20 cellular contexts compared by ENCODE assay signal in genomic region chr1:17356387-17356992, GRCh38. TPM values are rescaled to one million over a fixed set of nuclear protein-coding genes. Genes with fewer than 3 reads are reported as not detected.
DNase-seq lines count a peak whose midpoint lies in the region; ATAC-seq and TF ChIP-seq lines count a peak whose summit lies in the region.
"Had no signal": no experiment of that assay in that cellular context is flagged by ENCODE, and none has a peak within 500 bp of the region (broad histone marks: within the 10 kb centered on the region; RNA-seq: fewer than 3 reads in every experiment).

No MANE protein-coding gene starts in this region.

- H3K9me3 Mint-ChIP-seq in activated naive CD4-positive, alpha-beta T cell treated with anti-CD3 and anti-CD28 coated beads, Interleukin-2, amount 50 U/mL, for 24 hours = no peaks in the 10 kb centered on the region
- no peaks in the 10 kb centered on the region for H3K9me3 Mint-ChIP-seq in activated B cell treated with CpG ODN at 0.5 μM for 24 hours
- no peaks in the 10 kb centered on the region for H3K9me3 Mint-ChIP-seq in dendritic cell treated with granulocyte-macrophage colony-stimulating factor and Interleukin-4, amounts not matched to agents 40 ng/mL and 50 ng/mL, for 4 days
- H3K9me3 Mint-ChIP-seq: memory B cell had no signal

- peaks cover 0 to 55% (median 10%) of the 10 kb centered on the region in 7 donors for H3K27me3 ChIP-seq in heart right ventricle

- ATAC-seq in activated B cell treated with CpG ODN at 0.5 μM for 24 hours (ENCODE audit: low read depth) = no peak
- peak; percentile 26 for ATAC-seq in stimulated activated naive CD8-positive, alpha-beta T cell treated with anti-CD3 and anti-CD28 coated beads, Interleukin-15, Interleukin-2, amounts not matched to agents 100 U/mL and 50 U/mL, for 24 hours
- no peak for ATAC-seq in heart right ventricle

- no peaks in the 10 kb centered on the region for H3K4me1 ChIP-seq in heart right ventricle

- no peak overlapping the region for H3K27ac ChIP-seq in heart right ventricle

- POLR2A ChIA-PET in activated B cell treated with CpG ODN at 0.5 μM for 24 hours (lab: Charles Lee) = no interaction called here

- CTCF ChIA-PET in activated B cell treated with CpG ODN at 0.5 μM for 24 hours (lab: Charles Lee) = no interaction called here

- H3K36me3 Mint-ChIP-seq in activated naive CD4-positive, alpha-beta T cell treated with anti-CD3 and anti-CD28 coated beads, Interleukin-2, amount 50 U/mL, for 24 hours = no peaks in the 10 kb centered on the region
- H3K36me3 Mint-ChIP-seq in activated B cell treated with CpG ODN at 0.5 μM for 24 hours (ENCODE audit: low read depth) = no peaks in the 10 kb centered on the region
- peaks cover 22% of the 10 kb centered on the region for H3K36me3 Mint-ChIP-seq in dendritic cell treated with granulocyte-macrophage colony-stimulating factor and Interleukin-4, amounts not matched to agents 40 ng/mL and 50 ng/mL, for 4 days (ENCODE audit: low read depth)
- H3K36me3 Mint-ChIP-seq: memory B cell had no signal

- no peaks in the 10 kb centered on the region for H3K9me3 ChIP-seq in heart right ventricle

- H3K4me3 Mint-ChIP-seq in activated naive CD4-positive, alpha-beta T cell treated with anti-CD3 and anti-CD28 coated beads, Interleukin-2, amount 50 U/mL, for 24 hours = peak overlapping the region; percentile 51
- peak overlapping the region; percentile 64 for H3K4me3 Mint-ChIP-seq in activated B cell treated with CpG ODN at 0.5 μM for 24 hours
- H3K4me3 Mint-ChIP-seq in dendritic cell treated with granulocyte-macrophage colony-stimulating factor and Interleukin-4, amounts not matched to agents 40 ng/mL and 50 ng/mL, for 4 days = no peak overlapping the region
- H3K4me3 Mint-ChIP-seq: memory B cell had no signal

- no peak for DNase-seq in activated naive CD4-positive, alpha-beta T cell treated with Interleukin-2 at 50 U/mL for 16 hours
- no peak for DNase-seq in activated B cell treated with CpG ODN at 0.5 μM for 24 hours
- peak; percentile 52 for DNase-seq in stimulated activated naive CD8-positive, alpha-beta T cell treated with anti-CD3 and anti-CD28 coated beads, Interleukin-15, Interleukin-2, amounts not matched to agents 100 U/mL and 50 U/mL, for 24 hours
- no peak for DNase-seq in NCI-H1048 (lab: John Stamatoyannopoulos, UW)
- DNase-seq in NOMO-1 (lab: John Stamatoyannopoulos, UW; ENCODE audit: unreplicated experiment in 2 of 2) = no peak
- DNase-seq in heart right ventricle = no peak
- DNase-seq: activated CD4-positive, CD25-positive, alpha-beta regulatory T cell; aorta; Calu3; cerebellar nuclear complex; hypothalamus; NCI-H187; NCI-H446 had no signal

- peaks cover 11% of the 10 kb centered on the region for H3K4me1 Mint-ChIP-seq in activated naive CD4-positive, alpha-beta T cell treated with anti-CD3 and anti-CD28 coated beads, Interleukin-2, amount 50 U/mL, for 24 hours
- H3K4me1 Mint-ChIP-seq in activated B cell treated with CpG ODN at 0.5 μM for 24 hours = peaks cover 13% of the 10 kb centered on the region
- peaks cover 19% of the 10 kb centered on the region for H3K4me1 Mint-ChIP-seq in dendritic cell treated with granulocyte-macrophage colony-stimulating factor and Interleukin-4, amounts not matched to agents 40 ng/mL and 50 ng/mL, for 4 days (ENCODE audit: low read depth)

- no peak overlapping the region for H3K4me3 ChIP-seq in heart right ventricle

- no peaks in the 10 kb centered on the region for H3K27me3 Mint-ChIP-seq in activated naive CD4-positive, alpha-beta T cell treated with anti-CD3 and anti-CD28 coated beads, Interleukin-2, amount 50 U/mL, for 24 hours
- H3K27me3 Mint-ChIP-seq in activated B cell treated with CpG ODN at 0.5 μM for 24 hours = peaks cover 7% of the 10 kb centered on the region
- no peaks in the 10 kb centered on the region for H3K27me3 Mint-ChIP-seq in dendritic cell treated with granulocyte-macrophage colony-stimulating factor and Interleukin-4, amounts not matched to agents 40 ng/mL and 50 ng/mL, for 4 days

- 53 to 59% methylated on average over 11 to 12 of the region's 12 CpGs for WGBS in heart right ventricle, 2 donors

- H3K27ac Mint-ChIP-seq in activated naive CD4-positive, alpha-beta T cell treated with anti-CD3 and anti-CD28 coated beads, Interleukin-2, amount 50 U/mL, for 24 hours = peak overlapping the region; percentile 35
- peak overlapping the region; percentile 41 for H3K27ac Mint-ChIP-seq in activated B cell treated with CpG ODN at 0.5 μM for 24 hours
- peak overlapping the region; percentile 31 for H3K27ac Mint-ChIP-seq in dendritic cell treated with granulocyte-macrophage colony-stimulating factor and Interleukin-4, amounts not matched to agents 40 ng/mL and 50 ng/mL, for 4 days
- H3K27ac Mint-ChIP-seq: memory B cell had no signal

- intact Hi-C loops in activated B cell treated with CpG ODN at 0.5 μM for 24 hours (cut with micrococcal nuclease) (no loop called here), heart right ventricle (cut with DNase I) (no loop called here)
- intact Hi-C loops in dendritic cell treated with granulocyte-macrophage colony-stimulating factor and Interleukin-4, amounts not matched to agents 40 ng/mL and 50 ng/mL, for 4 days (cut with micrococcal nuclease) = no loop called here

- TF ChIP-seq CTCF in activated B cell treated with CpG ODN at 0.5 μM for 24 hours (IDR thresholded peaks at IDR 0.05) (no peak), heart right ventricle (IDR thresholded peaks at IDR 0.05) (no peak)

- peaks cover 0 to 5% (median 0%) of the 10 kb centered on the region in 9 donors for H3K36me3 ChIP-seq in heart right ventricle

RNA-seq across cellular contexts. Expression of gene PADI6, which starts 15.5 kb away (rescaled TPM):
- total RNA-seq in activated B cell treated with CpG ODN at 0.5 μM for 24 hours = not detected in 2 replicates
- total RNA-seq in heart right ventricle = not detected
- polyA plus RNA-seq in heart right ventricle = not detected
- total RNA-seq: aorta, Calu3, kidney epithelial cell, MCF 10A, temporal lobe had no signal
- polyA plus RNA-seq: aorta, neural cell had no signal

RNA-seq across cellular contexts. Expression of gene PADI4, which starts 48.5 kb away (rescaled TPM):
- total RNA-seq in activated B cell treated with CpG ODN at 0.5 μM for 24 hours = 0.29 and 0.42 TPM in 2 replicates
- total RNA-seq in heart right ventricle = 1 to 10 TPM in 2 of 10 donors, under 1 TPM in 7, not detected in 1; 0.15 to 3.0 (median 0.61) TPM
- under 1 TPM in 1 of 2 donors, not detected in 1; 0.06 TPM for polyA plus RNA-seq in heart right ventricle
- total RNA-seq: Calu3, kidney epithelial cell had no signal
- polyA plus RNA-seq: aorta, neural cell had no signal
